Comparison of ENCODE assay signal across 1 cellular context in the genomic region with DNA sequence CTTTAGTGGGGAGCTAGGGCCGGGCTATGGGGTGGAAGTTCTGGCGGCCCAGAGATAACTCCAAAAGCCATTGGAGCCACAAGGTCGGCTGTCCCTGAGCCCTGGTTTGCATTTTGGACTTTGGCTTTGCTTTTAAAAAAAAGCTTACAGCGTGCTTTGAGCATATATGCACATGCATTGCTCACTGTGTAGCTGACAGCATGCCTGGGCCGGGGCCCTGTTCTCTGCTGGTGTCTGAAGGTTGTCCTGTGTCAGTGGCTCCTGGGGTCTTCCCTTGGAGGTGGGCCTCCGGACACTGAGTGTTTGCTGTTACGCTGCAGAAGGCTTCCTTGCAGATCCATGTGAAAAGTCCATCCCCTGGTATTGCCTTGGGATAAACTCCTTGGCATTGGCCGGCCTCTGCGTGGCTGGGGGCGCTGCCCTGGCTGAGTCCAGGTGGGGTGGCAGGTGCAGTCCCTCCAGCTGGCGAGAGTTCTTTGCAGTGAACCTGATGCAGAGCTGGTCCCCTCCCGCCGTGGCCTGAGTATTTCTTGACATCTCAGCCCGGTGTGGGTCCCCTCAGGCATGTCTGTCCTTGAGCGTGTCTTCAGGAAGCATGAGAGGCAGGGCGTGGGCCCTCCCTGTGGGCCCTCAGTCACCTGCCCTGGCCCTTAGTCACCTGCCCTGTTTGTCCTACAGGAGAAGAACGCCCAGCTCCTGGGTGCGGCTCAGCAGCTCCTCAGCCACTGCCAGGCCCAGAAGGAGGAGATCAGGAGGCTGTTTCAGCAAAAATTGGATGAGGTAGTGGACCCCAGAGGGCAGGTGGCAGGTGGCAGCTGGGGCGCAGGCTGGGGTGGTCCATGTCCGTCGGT.
TF ChIP-seq lines count a peak whose summit lies in the region.

No MANE protein-coding gene starts in this region.

TF ChIP-seq in HepG2, 621 proteins besides CTCF, POLR2A, EP300 and RAD21 (continued from another document and continues in another):
- TF ChIP-seq, protein P1, sequence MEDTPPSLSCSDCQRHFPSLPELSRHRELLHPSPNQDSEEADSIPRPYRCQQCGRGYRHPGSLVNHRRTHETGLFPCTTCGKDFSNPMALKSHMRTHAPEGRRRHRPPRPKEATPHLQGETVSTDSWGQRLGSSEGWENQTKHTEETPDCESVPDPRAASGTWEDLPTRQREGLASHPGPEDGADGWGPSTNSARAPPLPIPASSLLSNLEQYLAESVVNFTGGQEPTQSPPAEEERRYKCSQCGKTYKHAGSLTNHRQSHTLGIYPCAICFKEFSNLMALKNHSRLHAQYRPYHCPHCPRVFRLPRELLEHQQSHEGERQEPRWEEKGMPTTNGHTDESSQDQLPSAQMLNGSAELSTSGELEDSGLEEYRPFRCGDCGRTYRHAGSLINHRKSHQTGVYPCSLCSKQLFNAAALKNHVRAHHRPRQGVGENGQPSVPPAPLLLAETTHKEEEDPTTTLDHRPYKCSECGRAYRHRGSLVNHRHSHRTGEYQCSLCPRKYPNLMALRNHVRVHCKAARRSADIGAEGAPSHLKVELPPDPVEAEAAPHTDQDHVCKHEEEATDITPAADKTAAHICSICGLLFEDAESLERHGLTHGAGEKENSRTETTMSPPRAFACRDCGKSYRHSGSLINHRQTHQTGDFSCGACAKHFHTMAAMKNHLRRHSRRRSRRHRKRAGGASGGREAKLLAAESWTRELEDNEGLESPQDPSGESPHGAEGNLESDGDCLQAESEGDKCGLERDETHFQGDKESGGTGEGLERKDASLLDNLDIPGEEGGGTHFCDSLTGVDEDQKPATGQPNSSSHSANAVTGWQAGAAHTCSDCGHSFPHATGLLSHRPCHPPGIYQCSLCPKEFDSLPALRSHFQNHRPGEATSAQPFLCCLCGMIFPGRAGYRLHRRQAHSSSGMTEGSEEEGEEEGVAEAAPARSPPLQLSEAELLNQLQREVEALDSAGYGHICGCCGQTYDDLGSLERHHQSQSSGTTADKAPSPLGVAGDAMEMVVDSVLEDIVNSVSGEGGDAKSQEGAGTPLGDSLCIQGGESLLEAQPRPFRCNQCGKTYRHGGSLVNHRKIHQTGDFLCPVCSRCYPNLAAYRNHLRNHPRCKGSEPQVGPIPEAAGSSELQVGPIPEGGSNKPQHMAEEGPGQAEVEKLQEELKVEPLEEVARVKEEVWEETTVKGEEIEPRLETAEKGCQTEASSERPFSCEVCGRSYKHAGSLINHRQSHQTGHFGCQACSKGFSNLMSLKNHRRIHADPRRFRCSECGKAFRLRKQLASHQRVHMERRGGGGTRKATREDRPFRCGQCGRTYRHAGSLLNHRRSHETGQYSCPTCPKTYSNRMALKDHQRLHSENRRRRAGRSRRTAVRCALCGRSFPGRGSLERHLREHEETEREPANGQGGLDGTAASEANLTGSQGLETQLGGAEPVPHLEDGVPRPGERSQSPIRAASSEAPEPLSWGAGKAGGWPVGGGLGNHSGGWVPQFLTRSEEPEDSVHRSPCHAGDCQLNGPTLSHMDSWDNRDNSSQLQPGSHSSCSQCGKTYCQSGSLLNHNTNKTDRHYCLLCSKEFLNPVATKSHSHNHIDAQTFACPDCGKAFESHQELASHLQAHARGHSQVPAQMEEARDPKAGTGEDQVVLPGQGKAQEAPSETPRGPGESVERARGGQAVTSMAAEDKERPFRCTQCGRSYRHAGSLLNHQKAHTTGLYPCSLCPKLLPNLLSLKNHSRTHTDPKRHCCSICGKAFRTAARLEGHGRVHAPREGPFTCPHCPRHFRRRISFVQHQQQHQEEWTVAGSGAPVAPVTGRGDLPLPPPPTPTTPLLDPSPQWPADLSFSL (CRISPR knock-in tag; IDR thresholded peaks at IDR 0.05): no peak
- TF ChIP-seq MED1 (CRISPR knock-in tag; IDR thresholded peaks at IDR 0.05) (peak; percentile 86), ZSCAN20 (CRISPR knock-in tag; IDR thresholded peaks at IDR 0.05; ENCODE audit: borderline replicate concordance) (peak; percentile 95), NKX3-1 (CRISPR knock-in tag; IDR thresholded peaks at IDR 0.05) (peak; percentile 92; the same call in 1 of the 2 replicates), ZSCAN9 (CRISPR knock-in tag; IDR thresholded peaks at IDR 0.05; ENCODE audit: borderline replicate concordance) (peak; percentile 86), CBX5 (CRISPR knock-in tag; IDR thresholded peaks at IDR 0.05; ENCODE audit: borderline replicate concordance) (no peak), ESRRA (CRISPR knock-in tag; IDR thresholded peaks at IDR 0.05; ENCODE audit: low read depth) (peak; percentile 92), RARG (CRISPR knock-in tag; IDR thresholded peaks at IDR 0.05; ENCODE audit: low read depth) (no peak), MBNL3 (CRISPR knock-in tag; conservative IDR thresholded peaks at IDR 0.05) (no peak), PRPF4 (IDR thresholded peaks at IDR 0.05; ENCODE audit: low read depth, low read length, poor library complexity, severe bottlenecking) (no peak), ATRX (CRISPR knock-in tag; IDR thresholded peaks at IDR 0.05; ENCODE audit: borderline replicate concordance) (no peak), ZNF768 (CRISPR knock-in tag; IDR thresholded peaks at IDR 0.05) (no peak), ZNF460 (CRISPR knock-in tag; IDR thresholded peaks at IDR 0.05; ENCODE audit: borderline replicate concordance) (no peak; the same call in 1 of the 2 replicates), ZNF547 (CRISPR knock-in tag; IDR thresholded peaks at IDR 0.05) (peak; percentile 72), NCOA2 (CRISPR knock-in tag; IDR thresholded peaks at IDR 0.05) (peak; percentile 53)
- TF ChIP-seq, protein P2, sequence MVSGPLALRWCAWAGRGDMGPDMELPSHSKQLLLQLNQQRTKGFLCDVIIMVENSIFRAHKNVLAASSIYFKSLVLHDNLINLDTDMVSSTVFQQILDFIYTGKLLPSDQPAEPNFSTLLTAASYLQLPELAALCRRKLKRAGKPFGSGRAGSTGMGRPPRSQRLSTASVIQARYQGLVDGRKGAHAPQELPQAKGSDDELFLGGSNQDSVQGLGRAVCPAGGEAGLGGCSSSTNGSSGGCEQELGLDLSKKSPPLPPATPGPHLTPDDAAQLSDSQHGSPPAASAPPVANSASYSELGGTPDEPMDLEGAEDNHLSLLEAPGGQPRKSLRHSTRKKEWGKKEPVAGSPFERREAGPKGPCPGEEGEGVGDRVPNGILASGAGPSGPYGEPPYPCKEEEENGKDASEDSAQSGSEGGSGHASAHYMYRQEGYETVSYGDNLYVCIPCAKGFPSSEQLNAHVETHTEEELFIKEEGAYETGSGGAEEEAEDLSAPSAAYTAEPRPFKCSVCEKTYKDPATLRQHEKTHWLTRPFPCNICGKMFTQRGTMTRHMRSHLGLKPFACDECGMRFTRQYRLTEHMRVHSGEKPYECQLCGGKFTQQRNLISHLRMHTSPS (CRISPR knock-in tag; IDR thresholded peaks at IDR 0.05; ENCODE audit: low read depth): peak; percentile 40; the same call in 1 of the 2 replicates
- TF ChIP-seq, protein P3, sequence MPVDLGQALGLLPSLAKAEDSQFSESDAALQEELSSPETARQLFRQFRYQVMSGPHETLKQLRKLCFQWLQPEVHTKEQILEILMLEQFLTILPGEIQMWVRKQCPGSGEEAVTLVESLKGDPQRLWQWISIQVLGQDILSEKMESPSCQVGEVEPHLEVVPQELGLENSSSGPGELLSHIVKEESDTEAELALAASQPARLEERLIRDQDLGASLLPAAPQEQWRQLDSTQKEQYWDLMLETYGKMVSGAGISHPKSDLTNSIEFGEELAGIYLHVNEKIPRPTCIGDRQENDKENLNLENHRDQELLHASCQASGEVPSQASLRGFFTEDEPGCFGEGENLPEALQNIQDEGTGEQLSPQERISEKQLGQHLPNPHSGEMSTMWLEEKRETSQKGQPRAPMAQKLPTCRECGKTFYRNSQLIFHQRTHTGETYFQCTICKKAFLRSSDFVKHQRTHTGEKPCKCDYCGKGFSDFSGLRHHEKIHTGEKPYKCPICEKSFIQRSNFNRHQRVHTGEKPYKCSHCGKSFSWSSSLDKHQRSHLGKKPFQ (CRISPR knock-in tag; IDR thresholded peaks at IDR 0.05; ENCODE audit: insufficient replicate concordance): no peak
- TF ChIP-seq, protein P4, sequence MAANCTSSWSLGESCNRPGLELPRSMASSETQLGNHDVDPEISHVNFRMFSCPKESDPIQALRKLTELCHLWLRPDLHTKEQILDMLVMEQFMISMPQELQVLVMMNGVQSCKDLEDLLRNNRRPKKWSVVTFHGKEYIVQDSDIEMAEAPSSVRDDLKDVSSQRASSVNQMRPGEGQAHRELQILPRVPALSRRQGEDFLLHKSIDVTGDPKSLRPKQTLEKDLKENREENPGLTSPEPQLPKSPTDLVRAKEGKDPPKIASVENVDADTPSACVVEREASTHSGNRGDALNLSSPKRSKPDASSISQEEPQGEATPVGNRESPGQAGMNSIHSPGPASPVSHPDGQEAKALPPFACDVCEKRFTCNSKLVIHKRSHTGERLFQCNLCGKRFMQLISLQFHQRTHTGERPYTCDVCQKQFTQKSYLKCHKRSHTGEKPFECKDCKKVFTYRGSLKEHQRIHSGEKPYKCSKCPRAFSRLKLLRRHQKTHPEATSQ (CRISPR knock-in tag; IDR thresholded peaks at IDR 0.05; ENCODE audit: borderline replicate concordance): peak; percentile 66; the same call in 1 of the 2 replicates
- TF ChIP-seq, protein P5, sequence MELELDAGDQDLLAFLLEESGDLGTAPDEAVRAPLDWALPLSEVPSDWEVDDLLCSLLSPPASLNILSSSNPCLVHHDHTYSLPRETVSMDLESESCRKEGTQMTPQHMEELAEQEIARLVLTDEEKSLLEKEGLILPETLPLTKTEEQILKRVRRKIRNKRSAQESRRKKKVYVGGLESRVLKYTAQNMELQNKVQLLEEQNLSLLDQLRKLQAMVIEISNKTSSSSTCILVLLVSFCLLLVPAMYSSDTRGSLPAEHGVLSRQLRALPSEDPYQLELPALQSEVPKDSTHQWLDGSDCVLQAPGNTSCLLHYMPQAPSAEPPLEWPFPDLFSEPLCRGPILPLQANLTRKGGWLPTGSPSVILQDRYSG (CRISPR knock-in tag; IDR thresholded peaks at IDR 0.05): peak; percentile 96
- TF ChIP-seq, protein P6, sequence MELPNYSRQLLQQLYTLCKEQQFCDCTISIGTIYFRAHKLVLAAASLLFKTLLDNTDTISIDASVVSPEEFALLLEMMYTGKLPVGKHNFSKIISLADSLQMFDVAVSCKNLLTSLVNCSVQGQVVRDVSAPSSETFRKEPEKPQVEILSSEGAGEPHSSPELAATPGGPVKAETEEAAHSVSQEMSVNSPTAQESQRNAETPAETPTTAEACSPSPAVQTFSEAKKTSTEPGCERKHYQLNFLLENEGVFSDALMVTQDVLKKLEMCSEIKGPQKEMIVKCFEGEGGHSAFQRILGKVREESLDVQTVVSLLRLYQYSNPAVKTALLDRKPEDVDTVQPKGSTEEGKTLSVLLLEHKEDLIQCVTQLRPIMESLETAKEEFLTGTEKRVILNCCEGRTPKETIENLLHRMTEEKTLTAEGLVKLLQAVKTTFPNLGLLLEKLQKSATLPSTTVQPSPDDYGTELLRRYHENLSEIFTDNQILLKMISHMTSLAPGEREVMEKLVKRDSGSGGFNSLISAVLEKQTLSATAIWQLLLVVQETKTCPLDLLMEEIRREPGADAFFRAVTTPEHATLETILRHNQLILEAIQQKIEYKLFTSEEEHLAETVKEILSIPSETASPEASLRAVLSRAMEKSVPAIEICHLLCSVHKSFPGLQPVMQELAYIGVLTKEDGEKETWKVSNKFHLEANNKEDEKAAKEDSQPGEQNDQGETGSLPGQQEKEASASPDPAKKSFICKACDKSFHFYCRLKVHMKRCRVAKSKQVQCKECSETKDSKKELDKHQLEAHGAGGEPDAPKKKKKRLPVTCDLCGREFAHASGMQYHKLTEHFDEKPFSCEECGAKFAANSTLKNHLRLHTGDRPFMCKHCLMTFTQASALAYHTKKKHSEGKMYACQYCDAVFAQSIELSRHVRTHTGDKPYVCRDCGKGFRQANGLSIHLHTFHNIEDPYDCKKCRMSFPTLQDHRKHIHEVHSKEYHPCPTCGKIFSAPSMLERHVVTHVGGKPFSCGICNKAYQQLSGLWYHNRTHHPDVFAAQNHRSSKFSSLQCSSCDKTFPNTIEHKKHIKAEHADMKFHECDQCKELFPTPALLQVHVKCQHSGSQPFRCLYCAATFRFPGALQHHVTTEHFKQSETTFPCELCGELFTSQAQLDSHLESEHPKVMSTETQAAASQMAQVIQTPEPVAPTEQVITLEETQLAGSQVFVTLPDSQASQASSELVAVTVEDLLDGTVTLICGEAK (IDR thresholded peaks at IDR 0.05): no peak
- TF ChIP-seq, protein P6 (CRISPR knock-in tag; IDR thresholded peaks at IDR 0.05): no peak; the same call in 1 of the 2 replicates
- TF ChIP-seq, protein P7, sequence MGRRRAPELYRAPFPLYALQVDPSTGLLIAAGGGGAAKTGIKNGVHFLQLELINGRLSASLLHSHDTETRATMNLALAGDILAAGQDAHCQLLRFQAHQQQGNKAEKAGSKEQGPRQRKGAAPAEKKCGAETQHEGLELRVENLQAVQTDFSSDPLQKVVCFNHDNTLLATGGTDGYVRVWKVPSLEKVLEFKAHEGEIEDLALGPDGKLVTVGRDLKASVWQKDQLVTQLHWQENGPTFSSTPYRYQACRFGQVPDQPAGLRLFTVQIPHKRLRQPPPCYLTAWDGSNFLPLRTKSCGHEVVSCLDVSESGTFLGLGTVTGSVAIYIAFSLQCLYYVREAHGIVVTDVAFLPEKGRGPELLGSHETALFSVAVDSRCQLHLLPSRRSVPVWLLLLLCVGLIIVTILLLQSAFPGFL (CRISPR knock-in tag; IDR thresholded peaks at IDR 0.05): no peak
- TF ChIP-seq, protein P8, sequence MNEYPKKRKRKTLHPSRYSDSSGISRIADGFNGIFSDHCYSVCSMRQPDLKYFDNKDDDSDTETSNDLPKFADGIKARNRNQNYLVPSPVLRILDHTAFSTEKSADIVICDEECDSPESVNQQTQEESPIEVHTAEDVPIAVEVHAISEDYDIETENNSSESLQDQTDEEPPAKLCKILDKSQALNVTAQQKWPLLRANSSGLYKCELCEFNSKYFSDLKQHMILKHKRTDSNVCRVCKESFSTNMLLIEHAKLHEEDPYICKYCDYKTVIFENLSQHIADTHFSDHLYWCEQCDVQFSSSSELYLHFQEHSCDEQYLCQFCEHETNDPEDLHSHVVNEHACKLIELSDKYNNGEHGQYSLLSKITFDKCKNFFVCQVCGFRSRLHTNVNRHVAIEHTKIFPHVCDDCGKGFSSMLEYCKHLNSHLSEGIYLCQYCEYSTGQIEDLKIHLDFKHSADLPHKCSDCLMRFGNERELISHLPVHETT (CRISPR knock-in tag; conservative IDR thresholded peaks at IDR 0.05): peak; percentile 30
